Comparison of ENCODE assay signal across 8 cellular contexts in genomic region chr19:48645652-48646191, GRCh38. TPM values are rescaled to one million over a fixed set of nuclear protein-coding genes. Genes with fewer than 3 reads are reported as not detected.
A peak's percentile ranks its signal among the peaks of the same experiment; 100 is the strongest.
DNase-seq lines count a peak whose midpoint lies in the region; ATAC-seq and TF ChIP-seq lines count a peak whose summit lies in the region.

Gene CA11 (minus strand): TSS chr19:48646187. CDS start chr19:48645632, 555 bp downstream.

- no peaks in the 10 kb centered on the region for H3K36me3 Mint-ChIP-seq in activated T-cell treated with anti-CD3 and anti-CD28 coated beads, Interleukin-2, amount 50 U/mL, for 24 hours (ENCODE audit: low read depth)
- H3K36me3 Mint-ChIP-seq in T-cell, result no peaks in the 10 kb centered on the region

- H3K4me3 ChIP-seq in osteoblast (ENCODE audit: insufficient read depth, low read length), result peak within 1 kb of the TSS; percentile 70

- H3K9me3 Mint-ChIP-seq in activated T-cell treated with anti-CD3 and anti-CD28 coated beads, Interleukin-2, amount 50 U/mL, for 24 hours, result no peaks in the 10 kb centered on the region
- no peaks in the 10 kb centered on the region for H3K9me3 Mint-ChIP-seq in T-cell

- no peak for DNase-seq in activated T-cell treated with anti-CD3 and anti-CD28 coated beads, Interleukin-2, amount 50 U/mL, for 24 hours
- no peak for DNase-seq in activated T-cell treated with anti-CD3 and anti-CD28 coated beads, Interleukin-2, amount 50 U/mL, for 1 hour
- DNase-seq in T-cell (no peak), foreskin keratinocyte (no peak), osteoblast (ENCODE audit: insufficient read length, low spot score, missing footprints) (peak; percentile 74)
- no peak for DNase-seq in activated effector memory CD4-positive, alpha-beta T cell treated with anti-CD3 and anti-CD28 coated beads, Interleukin-2, amount 50 U/mL, for 16 hours

- no peaks in the 10 kb centered on the region for H3K36me3 ChIP-seq in osteoblast (ENCODE audit: insufficient read depth, low read length)

- POLR2A ChIA-PET in T-cell (lab: Charles Lee), result interaction anchor here in 1 of 2 donors (0.5 kb wide), 1 partner anchor 197 kb away, joined by 5 read pairs; no protein-coding TSS in a partner anchor

- H2AFZ ChIP-seq in osteoblast (ENCODE audit: low read length), result peak within 1 kb of the TSS; percentile 87

- H3K79me2 ChIP-seq in osteoblast (ENCODE audit: insufficient read depth, low read length), result no peaks in the 10 kb centered on the region

- H3K27ac ChIP-seq in foreskin keratinocyte (peak within 1 kb of the TSS; percentile 62), osteoblast (ENCODE audit: low read depth, low read length) (no peak within 1 kb of the TSS)

- CTCF ChIA-PET in T-cell (lab: Charles Lee), result interaction anchor here in 1 of 2 donors (0.6 to 1.9 kb wide), 4 partner anchors 29 to 312 kb away, joined by 3 to 8 read pairs (median 5); no protein-coding TSS in a partner anchor

- H3K9me3 ChIP-seq in osteoblast (ENCODE audit: low read depth, low read length), result no peaks in the 10 kb centered on the region

- H4K20me1 ChIP-seq in osteoblast (ENCODE audit: insufficient read depth, low read length), result no peaks in the 10 kb centered on the region

- peaks cover 5% of the 10 kb centered on the region for H3K4me1 ChIP-seq in foreskin keratinocyte
- H3K4me1 ChIP-seq in osteoblast (ENCODE audit: insufficient read depth, low read length), result peaks cover 24% of the 10 kb centered on the region

- ATAC-seq in T-cell (replicated peaks in 1 of 4), result no peak
- no peak for ATAC-seq in foreskin keratinocyte
- ATAC-seq in HG02981 (IDR thresholded peaks at IDR 0.05; ENCODE audit: unreplicated experiment), result no peak
- no peak for ATAC-seq in HG02852 (IDR thresholded peaks at IDR 0.05; ENCODE audit: unreplicated experiment)

- H3K27me3 Mint-ChIP-seq in activated T-cell treated with anti-CD3 and anti-CD28 coated beads, Interleukin-2, amount 50 U/mL, for 24 hours, result no peaks in the 10 kb centered on the region
- H3K27me3 Mint-ChIP-seq in T-cell, result no peaks in the 10 kb centered on the region

- peak within 1 kb of the TSS; percentile 79 for H3K4me3 Mint-ChIP-seq in activated T-cell treated with anti-CD3 and anti-CD28 coated beads, Interleukin-2, amount 50 U/mL, for 24 hours
- H3K4me3 Mint-ChIP-seq in T-cell, result peak within 1 kb of the TSS; percentile 80 to 99 (median 90)

- peak within 1 kb of the TSS; percentile 76 for H3K4me2 ChIP-seq in osteoblast (ENCODE audit: insufficient read depth, low read length)

- H3K27me3 ChIP-seq in foreskin keratinocyte, result no peaks in the 10 kb centered on the region
- H3K27me3 ChIP-seq in osteoblast (ENCODE audit: insufficient read depth, low read length), result peaks cover 3% of the 10 kb centered on the region

- TF ChIP-seq CTCF in foreskin keratinocyte (conservative IDR thresholded peaks at IDR 0.05) (no peak), osteoblast (IDR thresholded peaks at IDR 0.05; ENCODE audit: extremely low read depth, low read depth, low read length) (no peak)

- H3K27ac Mint-ChIP-seq in activated T-cell treated with anti-CD3 and anti-CD28 coated beads, Interleukin-2, amount 50 U/mL, for 24 hours, result peak within 1 kb of the TSS; percentile 89
- peak within 1 kb of the TSS; percentile 91 to 92 for H3K27ac Mint-ChIP-seq in T-cell

- H3K4me1 Mint-ChIP-seq in activated T-cell treated with anti-CD3 and anti-CD28 coated beads, Interleukin-2, amount 50 U/mL, for 24 hours (ENCODE audit: low read depth), result peaks cover 41% of the 10 kb centered on the region
- H3K4me1 Mint-ChIP-seq in T-cell, result peaks cover 39 to 52% (median 46%) of the 10 kb centered on the region in 3 donors

RNA-seq across cellular contexts. Expression of gene CA11, which starts in this region (rescaled TPM):
- 10 to 100 TPM in 4 of 5 donors, 1 to 10 TPM in 1; 8.0 to 18.5 (median 11.0) TPM for total RNA-seq in T-cell
- 3.9 and 4.9 TPM in 2 replicates for total RNA-seq in foreskin keratinocyte
- polyA plus RNA-seq in foreskin keratinocyte, result 6.7 and 9.0 TPM in 2 replicates
- 1.8 and 2.7 TPM in 2 replicates for total RNA-seq in osteoblast
